In genomic region chr16:63311313-63311712, GRCh38 we compare ENCODE assay signal across 24 cellular contexts.
"Had no signal": no experiment of that assay in that cellular context is flagged by ENCODE, and none has a peak within 500 bp of the region (broad histone marks: within the 10 kb centered on the region; RNA-seq: fewer than 3 reads in every experiment).

No MANE protein-coding gene starts in this region.

- H3K79me2 ChIP-seq: parathyroid adenoma had no signal

- H3K36me3 ChIP-seq: esophagus squamous epithelium, left lung, lower lobe of right lung, stomach, thyroid gland, vagina had no signal

- ATAC-seq: left lung; lower lobe of right lung; mucosa of descending colon; natural killer cell treated with Interleukin-12 subunit alpha and Interleukin-12 subunit beta and Interleukin-15 and Interleukin-18, amount 100 ng/mL, for 72 hours; sciatic nerve; stimulated activated effector memory CD8-positive, alpha-beta T cell treated with anti-CD3 and anti-CD28 coated beads, Interleukin-12 subunit alpha, Interleukin-12 subunit beta, amount 100 ng/mL, for 72 hours had no signal

- H3K27ac Mint-ChIP-seq: mesothelial cell of epicardium; naive B cell; natural killer cell treated with Interleukin-12 subunit alpha and Interleukin-12 subunit beta and Interleukin-15 and Interleukin-18, amount 100 ng/mL, for 72 hours; progenitor cell of endocrine pancreas; stimulated activated effector memory CD8-positive, alpha-beta T cell treated with anti-CD3 and anti-CD28 coated beads, Interleukin-12 subunit alpha, Interleukin-12 subunit beta, amount 100 ng/mL, for 72 hours had no signal

- H3K4me1 Mint-ChIP-seq: mesothelial cell of epicardium; naive B cell; neural crest cell; stimulated activated effector memory CD8-positive, alpha-beta T cell treated with anti-CD3 and anti-CD28 coated beads, Interleukin-12 subunit alpha, Interleukin-12 subunit beta, amount 100 ng/mL, for 72 hours had no signal

- DNase-seq: dorsolateral prefrontal cortex; effector CD4-positive, alpha-beta T cell; esophagus squamous epithelium; foreskin melanocyte; kidney; left lung; lower lobe of right lung; mucosa of descending colon; naive B cell; stimulated activated CD4-positive, alpha-beta T cell treated with anti-CD3 and anti-CD28 coated beads, Interleukin-2, amount 100 ng/mL, for 24 hours; stimulated activated CD4-positive, alpha-beta T cell treated with anti-CD3 and anti-CD28 coated beads, Interleukin-4, amount 100 ng/mL, for 24 hours; stimulated activated naive CD4-positive, alpha-beta T cell treated with Interleukin-2 at 50 U/mL for 16 hours; stomach; thyroid gland; trophoblast cell had no signal

- H3K4me3 Mint-ChIP-seq: mesothelial cell of epicardium; naive B cell; natural killer cell treated with Interleukin-12 subunit alpha and Interleukin-12 subunit beta and Interleukin-15 and Interleukin-18, amount 100 ng/mL, for 72 hours; neural crest cell; stimulated activated effector memory CD8-positive, alpha-beta T cell treated with anti-CD3 and anti-CD28 coated beads, Interleukin-12 subunit alpha, Interleukin-12 subunit beta, amount 100 ng/mL, for 72 hours had no signal

- H3K27ac ChIP-seq: dorsolateral prefrontal cortex, esophagus squamous epithelium, left lung, lower lobe of right lung, parathyroid adenoma, stomach, thyroid gland, vagina had no signal

- H3K9me3 Mint-ChIP-seq: mesothelial cell of epicardium, neural crest cell had no signal

- H3K27me3 Mint-ChIP-seq: naive B cell; natural killer cell treated with Interleukin-12 subunit alpha and Interleukin-12 subunit beta and Interleukin-15 and Interleukin-18, amount 100 ng/mL, for 72 hours; progenitor cell of endocrine pancreas had no signal

- H3K36me3 Mint-ChIP-seq: mesothelial cell of epicardium; naive B cell; stimulated activated effector memory CD8-positive, alpha-beta T cell treated with anti-CD3 and anti-CD28 coated beads, Interleukin-12 subunit alpha, Interleukin-12 subunit beta, amount 100 ng/mL, for 72 hours had no signal

- H3K4me2 ChIP-seq: smooth muscle cell had no signal

- H3K4me3 ChIP-seq: dorsolateral prefrontal cortex, esophagus squamous epithelium, left lung, lower lobe of right lung, mucosa of descending colon, smooth muscle cell, stomach, thyroid gland, vagina had no signal

- H2AFZ ChIP-seq: parathyroid adenoma had no signal

- H3K4me1 ChIP-seq: esophagus squamous epithelium, left lung, lower lobe of right lung, parathyroid adenoma, stomach, thyroid gland, vagina had no signal

- H3K27me3 ChIP-seq: dorsolateral prefrontal cortex, esophagus squamous epithelium, left lung, stomach, thyroid gland, vagina had no signal

- H3K9ac ChIP-seq: parathyroid adenoma had no signal

- H3K9me3 ChIP-seq: esophagus squamous epithelium, left lung, lower lobe of right lung, mucosa of descending colon, stomach, thyroid gland, vagina had no signal
